ENCODE assay signal across 8 cellular contexts in the genomic region with DNA sequence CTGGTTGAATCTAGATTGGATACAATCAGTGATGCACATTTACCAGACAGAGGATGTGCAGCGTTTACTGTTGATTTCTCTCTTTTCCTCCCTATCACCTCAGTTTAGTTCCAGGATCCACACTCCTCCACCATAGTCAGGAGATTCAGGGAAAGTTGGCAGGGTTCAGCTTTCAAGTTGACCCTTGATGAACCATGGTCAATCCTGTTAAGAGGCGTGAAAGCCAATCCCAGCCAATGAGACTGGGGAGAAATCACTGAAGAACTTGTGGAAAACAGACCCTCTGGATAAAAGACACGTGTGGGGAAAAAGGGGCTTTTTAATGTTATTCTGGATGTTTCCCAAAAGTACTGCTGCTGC. TPM values are rescaled to one million over a fixed set of nuclear protein-coding genes. Genes with fewer than 3 reads are reported as not detected.
A peak's percentile ranks its signal among the peaks of the same experiment; 100 is the strongest.
DNase-seq lines count a peak whose midpoint lies in the region; ATAC-seq, FAIRE-seq and TF ChIP-seq lines count a peak whose summit lies in the region.

No MANE protein-coding gene starts in this region.

- intact Hi-C loops in OCI-LY7 (cut with micrococcal nuclease; ENCODE audit: unreplicated experiment) (loop anchor here (5.0 kb wide), 1 partner anchor 162 kb away; no protein-coding TSS in a partner anchor), pancreas (cut with DNase I) (no loop called here)

- H3K4me1 ChIP-seq in ES-I3 (ENCODE audit: insufficient read depth, low read length) (no peaks in the 10 kb centered on the region), OCI-LY7 (ENCODE audit: insufficient read depth, low read length, poor library complexity, severe bottlenecking) (peaks cover 5% of the 10 kb centered on the region), pancreas (peaks cover 0 to 6% (median 6%) of the 10 kb centered on the region in 3 donors)

- peak overlapping the region; percentile 92 for H2AFZ ChIP-seq in OCI-LY7 (ENCODE audit: low read length)

- POLR2A ChIA-PET in OCI-LY7 (lab: Charles Lee) = interaction anchor here (0.7 to 1.3 kb wide), 7 partner anchors 8 to 297 kb away, joined by 3 to 6 read pairs (median 4); partner anchors contain the start of gene RBBP9

- H3K9me2 ChIP-seq in OCI-LY7 (ENCODE audit: insufficient read depth, low read length) = no peaks in the 10 kb centered on the region; the same call in 1 of the 2 replicates

- peak overlapping the region; percentile 77 for H3K4me3 ChIP-seq in OCI-LY7 (ENCODE audit: low read depth, low read length, poor library complexity, severe bottlenecking)
- peak overlapping the region; percentile 76 for H3K4me3 ChIP-seq in epithelial cell of proximal tubule (ENCODE audit: low read depth, low read length)
- peak overlapping the region; percentile 57 to 65 (median 64) for H3K4me3 ChIP-seq in pancreas

- no peaks in the 10 kb centered on the region for H3K79me2 ChIP-seq in OCI-LY7 (ENCODE audit: insufficient read depth, low read depth, low read length)

- peak overlapping the region; percentile 90; the same call in 1 of the 2 replicates for H3K9ac ChIP-seq in ES-I3 (ENCODE audit: low read depth, low read length)

- CTCF ChIA-PET in OCI-LY7 (lab: Charles Lee; ENCODE audit: unreplicated experiment) = interaction anchor here (1.3 kb wide), 1 partner anchor 9 kb away, joined by 3 read pairs; no protein-coding TSS in a partner anchor

- TF ChIP-seq CTCF in OCI-LY7 (conservative IDR thresholded peaks at IDR 0.05; ENCODE audit: low read length) (no peak), epithelial cell of proximal tubule (conservative IDR thresholded peaks at IDR 0.05; ENCODE audit: low read depth, low read length) (no peak), pancreas (IDR thresholded peaks at IDR 0.05) (no peak)

- H3K27me3 ChIP-seq in pancreas = peaks cover 0 to 5% (median 0%) of the 10 kb centered on the region in 4 donors

- H3K9me3 ChIP-seq in ES-I3 (ENCODE audit: control insufficient read depth, insufficient read depth, low read length) (no peaks in the 10 kb centered on the region), OCI-LY7 (ENCODE audit: low read length) (no peaks in the 10 kb centered on the region), pancreas (no peaks in the 10 kb centered on the region)

- FAIRE-seq in pancreas (lab: Jason Lieb, UNC) = no peak

- WGBS in pancreas, 2 donors = 45 to 50% methylated on average over 3 of the region's 3 CpGs

- BruUV-seq in OCI-LY7 (replicated peaks; lab: Mats Ljungman, UMichigan) = TSS peak; percentile 93

- H3K4me2 ChIP-seq in OCI-LY7 (ENCODE audit: low read length) = peak overlapping the region; percentile 85

- ATAC-seq in pancreas (peak; percentile 9 to 20 (median 13)), HG02870 (IDR thresholded peaks at IDR 0.05; ENCODE audit: unreplicated experiment) (no peak), left lobe of liver (no peak)

- H3K36me3 ChIP-seq in ES-I3 (ENCODE audit: insufficient read depth, low read length) = no peaks in the 10 kb centered on the region
- no peaks in the 10 kb centered on the region for H3K36me3 ChIP-seq in OCI-LY7 (ENCODE audit: insufficient read depth, low read length)
- no peaks in the 10 kb centered on the region for H3K36me3 ChIP-seq in pancreas

- H3K27ac ChIP-seq in OCI-LY7 (ENCODE audit: low read depth, low read length, poor library complexity, severe bottlenecking) = no peak overlapping the region
- peak overlapping the region; percentile 56 to 93 (median 78) for H3K27ac ChIP-seq in pancreas

- no peaks in the 10 kb centered on the region for H4K20me1 ChIP-seq in OCI-LY7 (ENCODE audit: insufficient read depth, low read length)

- DNase-seq in OCI-LY7 (ENCODE audit: low spot score) (no peak), epithelial cell of proximal tubule (ENCODE audit: low read depth) (no peak), pancreas (no peak), NCI-H69 (lab: John Stamatoyannopoulos, UW) (no peak), ureter (ENCODE audit: low spot score) (no peak), left lobe of liver (ENCODE audit: low spot score) (no peak)

RNA-seq across cellular contexts. Expression of gene SCP2D1, which starts 19.2 kb away (rescaled TPM):
- not detected in 2 replicates for total RNA-seq in OCI-LY7 (2014; rRNA removed; shearing (Covaris generic))
- total RNA-seq in OCI-LY7 (2022) = not detected in 2 replicates
- total RNA-seq in epithelial cell of proximal tubule = not detected in 2 replicates
- total RNA-seq in pancreas = not detected
- not detected for polyA plus RNA-seq in pancreas
- total RNA-seq in ureter = not detected
- total RNA-seq in left lobe of liver = not detected

Comparison
In these comparisons a context has a peak if more than half of its experiments do, and no peak if none do; other contexts are left out.
1. ATAC-seq: peak in pancreas (4 of 4); none in HG02870 (single experiment) and left lobe of liver (single experiment).
2. Peak in every context shown above with its lines, with median percentiles within 50 percentile points of each other: H3K4me3 ChIP-seq.